11 cellular contexts compared by ENCODE assay signal in genomic region chr19:45249261-45250033, GRCh38. TPM values are rescaled to one million over a fixed set of nuclear protein-coding genes. Genes with fewer than 3 reads are reported as not detected.
DNase-seq lines count a peak whose midpoint lies in the region; ATAC-seq, FAIRE-seq and TF ChIP-seq lines count a peak whose summit lies in the region.
"Had no signal": no experiment of that assay in that cellular context is flagged by ENCODE, and none has a peak within 500 bp of the region (broad histone marks: within the 10 kb centered on the region; RNA-seq: fewer than 3 reads in every experiment).

No MANE protein-coding gene starts in this region.

- no peak for FAIRE-seq in astrocyte (lab: Jason Lieb, UNC)

- no peak for TF ChIP-seq CTCF in Loucy (conservative IDR thresholded peaks at IDR 0.05; ENCODE audit: low read length)
- no peak for TF ChIP-seq CTCF in astrocyte (IDR thresholded peaks at IDR 0.05; ENCODE audit: insufficient read depth, low read depth, low read length)
- TF ChIP-seq CTCF in osteoblast (IDR thresholded peaks at IDR 0.05; ENCODE audit: extremely low read depth, low read depth, low read length) = no peak

- H3K4me1 ChIP-seq in Loucy (ENCODE audit: insufficient read depth, low read length, poor library complexity, severe bottlenecking) = peaks cover 35% of the 10 kb centered on the region
- H3K4me1 ChIP-seq in astrocyte (ENCODE audit: insufficient read depth, low read length) = peaks cover 23% of the 10 kb centered on the region
- peaks cover 20% of the 10 kb centered on the region for H3K4me1 ChIP-seq in osteoblast (ENCODE audit: insufficient read depth, low read length)

- no peak for ATAC-seq in GM19397 (IDR thresholded peaks at IDR 0.05; ENCODE audit: unreplicated experiment)

- intact Hi-C loops in activated naive CD4-positive, alpha-beta T cell treated with anti-CD3 and anti-CD28 coated beads for 36 hours (cut with micrococcal nuclease) = loop anchor here (2.0 to 5.0 kb wide), 3 partner anchors 89 to 228 kb away; no protein-coding TSS in a partner anchor

- H3K9me3 Mint-ChIP-seq in activated naive CD4-positive, alpha-beta T cell treated with anti-CD3 and anti-CD28 coated beads for 36 hours = no peaks in the 10 kb centered on the region
- H3K9me3 Mint-ChIP-seq in astrocyte (ENCODE audit: unreplicated experiment) = no peaks in the 10 kb centered on the region
- H3K9me3 Mint-ChIP-seq: stimulated activated naive CD8-positive, alpha-beta T cell treated with anti-CD3 and anti-CD28 coated beads, Interleukin-15, Interleukin-2, amounts not matched to agents 100 ng/mL and 50 ng/mL, for 24 hours had no signal

- H3K9me2 ChIP-seq in Loucy (replicated peaks; ENCODE audit: low read depth, low read length) = no peaks in the 10 kb centered on the region

- no peak overlapping the region for H3K4me3 Mint-ChIP-seq in activated naive CD4-positive, alpha-beta T cell treated with anti-CD3 and anti-CD28 coated beads for 36 hours
- peak overlapping the region; percentile 60 for H3K4me3 Mint-ChIP-seq in astrocyte (ENCODE audit: unreplicated experiment)
- H3K4me3 Mint-ChIP-seq: stimulated activated naive CD8-positive, alpha-beta T cell treated with anti-CD3 and anti-CD28 coated beads, Interleukin-15, Interleukin-2, amounts not matched to agents 100 ng/mL and 50 ng/mL, for 24 hours had no signal

- H3K4me2 ChIP-seq in Loucy (ENCODE audit: low read depth, low read length, poor library complexity, severe bottlenecking) = peak overlapping the region; percentile 96
- H3K4me2 ChIP-seq in astrocyte (ENCODE audit: low read length) = no peak overlapping the region
- H3K4me2 ChIP-seq in osteoblast (ENCODE audit: insufficient read depth, low read length) = no peak overlapping the region

- DNase-seq in activated naive CD4-positive, alpha-beta T cell treated with anti-CD3 and anti-CD28 coated beads for 36 hours = no peak
- no peak for DNase-seq in activated naive CD4-positive, alpha-beta T cell (lab: John Stamatoyannopoulos, UW)
- DNase-seq in astrocyte (ENCODE audit: low read depth) = no peak
- DNase-seq in osteoblast (ENCODE audit: insufficient read length, low spot score, missing footprints) = peak; percentile 87
- DNase-seq in caudate nucleus (lab: John Stamatoyannopoulos, UW) = no peak
- no peak for DNase-seq in amniotic stem cell (lab: John Stamatoyannopoulos, UW)

- CTCF ChIA-PET in activated naive CD4-positive, alpha-beta T cell treated with anti-CD3 and anti-CD28 coated beads for 36 hours (lab: Charles Lee) = interaction anchor here (1.0 to 1.1 kb wide), 4 partner anchors 62 to 124 kb away, joined by 3 to 5 read pairs (median 3); no protein-coding TSS in a partner anchor

- H3K9me3 ChIP-seq in Loucy (ENCODE audit: insufficient read depth, low read depth, low read length) = no peaks in the 10 kb centered on the region
- H3K9me3 ChIP-seq in astrocyte (ENCODE audit: insufficient read depth, low read depth, low read length) = no peaks in the 10 kb centered on the region
- H3K9me3 ChIP-seq in osteoblast (ENCODE audit: low read depth, low read length) = no peaks in the 10 kb centered on the region
- H3K9me3 ChIP-seq: body of pancreas had no signal

- peaks cover 6% of the 10 kb centered on the region for H3K27me3 Mint-ChIP-seq in activated naive CD4-positive, alpha-beta T cell treated with anti-CD3 and anti-CD28 coated beads for 36 hours (ENCODE audit: low read depth)
- H3K27me3 Mint-ChIP-seq in astrocyte (ENCODE audit: low read depth, unreplicated experiment) = no peaks in the 10 kb centered on the region

- H3K27me3 ChIP-seq in Loucy (ENCODE audit: insufficient read depth, low read length, poor library complexity, severe bottlenecking) (peaks cover 4% of the 10 kb centered on the region), astrocyte (ENCODE audit: insufficient read depth, low read length) (peaks cover 3% of the 10 kb centered on the region), osteoblast (ENCODE audit: insufficient read depth, low read length) (no peaks in the 10 kb centered on the region)
- H3K27me3 ChIP-seq: body of pancreas had no signal

- H3K4me1 Mint-ChIP-seq in activated naive CD4-positive, alpha-beta T cell treated with anti-CD3 and anti-CD28 coated beads for 36 hours (ENCODE audit: low read depth) = peaks cover 26% of the 10 kb centered on the region
- H3K4me1 Mint-ChIP-seq in astrocyte (ENCODE audit: low read depth, unreplicated experiment) = peaks cover 21% of the 10 kb centered on the region

- H3K36me3 ChIP-seq in Loucy (ENCODE audit: insufficient read depth, low read length) = no peaks in the 10 kb centered on the region
- H3K36me3 ChIP-seq in astrocyte (ENCODE audit: insufficient read depth, low read length) = no peaks in the 10 kb centered on the region
- H3K36me3 ChIP-seq in osteoblast (ENCODE audit: insufficient read depth, low read length) = no peaks in the 10 kb centered on the region

- no peaks in the 10 kb centered on the region for H3F3A ChIP-seq in Loucy (ENCODE audit: low read depth)

- peak overlapping the region; percentile 3 for H3K27ac Mint-ChIP-seq in activated naive CD4-positive, alpha-beta T cell treated with anti-CD3 and anti-CD28 coated beads for 36 hours
- no peak overlapping the region for H3K27ac Mint-ChIP-seq in astrocyte (ENCODE audit: unreplicated experiment)
- H3K27ac Mint-ChIP-seq: stimulated activated naive CD8-positive, alpha-beta T cell treated with anti-CD3 and anti-CD28 coated beads, Interleukin-15, Interleukin-2, amounts not matched to agents 100 ng/mL and 50 ng/mL, for 24 hours had no signal

- H3K36me3 Mint-ChIP-seq in activated naive CD4-positive, alpha-beta T cell treated with anti-CD3 and anti-CD28 coated beads for 36 hours (ENCODE audit: low read depth) = no peaks in the 10 kb centered on the region
- H3K36me3 Mint-ChIP-seq in astrocyte (ENCODE audit: low read depth, unreplicated experiment) = peaks cover 3% of the 10 kb centered on the region

- H3K9ac ChIP-seq in Loucy (ENCODE audit: low read depth, low read length, poor library complexity, severe bottlenecking) (no peak overlapping the region), astrocyte (ENCODE audit: low read length) (no peak overlapping the region)

- no peak overlapping the region for H3K4me3 ChIP-seq in Loucy (ENCODE audit: low read length, poor library complexity, severe bottlenecking)
- H3K4me3 ChIP-seq in astrocyte (ENCODE audit: insufficient read depth, low read depth, low read length) = no peak overlapping the region
- no peak overlapping the region for H3K4me3 ChIP-seq in osteoblast (ENCODE audit: insufficient read depth, low read length)
- H3K4me3 ChIP-seq: body of pancreas had no signal

- H3K79me2 ChIP-seq in Loucy (ENCODE audit: insufficient read depth, low read length) (peaks cover 32% of the 10 kb centered on the region), astrocyte (ENCODE audit: insufficient read depth, low read length) (peaks cover 29% of the 10 kb centered on the region), osteoblast (ENCODE audit: insufficient read depth, low read length) (peaks cover 31% of the 10 kb centered on the region)

- H2AFZ ChIP-seq in Loucy (ENCODE audit: low read length) (peak overlapping the region; percentile 70), astrocyte (ENCODE audit: low read depth, low read length) (peak overlapping the region; percentile 25), osteoblast (ENCODE audit: low read length) (peak overlapping the region; percentile 36)

- H4K20me1 ChIP-seq in Loucy (ENCODE audit: insufficient read depth, low read length, poor library complexity, severe bottlenecking) (peaks cover 28% of the 10 kb centered on the region), astrocyte (ENCODE audit: insufficient read depth, low read length) (peaks cover 27% of the 10 kb centered on the region), osteoblast (ENCODE audit: insufficient read depth, low read length) (peaks cover 16% of the 10 kb centered on the region)

- H3K27ac ChIP-seq in astrocyte (ENCODE audit: low read depth, low read length) (no peak overlapping the region), osteoblast (ENCODE audit: low read depth, low read length) (no peak overlapping the region), caudate nucleus (ENCODE audit: low read depth, low read length) (no peak overlapping the region)
- H3K27ac ChIP-seq: body of pancreas had no signal

RNA-seq across cellular contexts. Expression of gene MARK4, which starts 1.6 kb away (rescaled TPM):
- total RNA-seq in activated naive CD4-positive, alpha-beta T cell treated with anti-CD3 and anti-CD28 coated beads for 36 hours = 10 to 100 TPM; 13.0 to 15.7 TPM
- total RNA-seq in astrocyte (60.3 and 61.0 TPM in 2 replicates), osteoblast (16.2 and 18.1 TPM in 2 replicates)

RNA-seq across cellular contexts. Expression of gene EXOC3L2, which starts 4.2 kb away (rescaled TPM):
- not detected for total RNA-seq in activated naive CD4-positive, alpha-beta T cell treated with anti-CD3 and anti-CD28 coated beads for 36 hours
- total RNA-seq in astrocyte = 0.61 and 0.87 TPM in 2 replicates
- not detected in 2 replicates for total RNA-seq in osteoblast
- total RNA-seq: H4 had no signal
